23 cellular contexts compared by ENCODE assay signal in genomic region chr12:14308516-14308915, GRCh38.
"Had no signal": no experiment of that assay in that cellular context is flagged by ENCODE, and none has a peak within 500 bp of the region (broad histone marks: within the 10 kb centered on the region; RNA-seq: fewer than 3 reads in every experiment).

No MANE protein-coding gene starts in this region.

- H3K9me3 ChIP-seq: colonic mucosa, esophagus squamous epithelium, gastrocnemius medialis, lower lobe of right lung, mucosa of descending colon had no signal

- H3K27ac ChIP-seq: colonic mucosa, epithelial cell of prostate, esophagus squamous epithelium, gastrocnemius medialis, heart right ventricle, left lung, lower lobe of right lung had no signal

- H3K4me1 ChIP-seq: colonic mucosa, esophagus squamous epithelium, gastrocnemius medialis, left lung, lower lobe of right lung had no signal

- ATAC-seq: effector memory CD8-positive, alpha-beta T cell; esophagus mucosa; gastrocnemius medialis; heart right ventricle; left cardiac atrium; left lung; left ventricle myocardium superior; lower lobe of right lung; mucosa of descending colon had no signal

- H3K4me3 ChIP-seq: colonic mucosa, esophagus squamous epithelium, gastrocnemius medialis, heart right ventricle, left lung, lower lobe of right lung, mucosa of descending colon had no signal

- H3K36me3 ChIP-seq: colonic mucosa, esophagus squamous epithelium, gastrocnemius medialis, heart right ventricle, left lung, lower lobe of right lung had no signal

- H3K27me3 ChIP-seq: colonic mucosa, esophagus squamous epithelium, gastrocnemius medialis, heart right ventricle, left lung had no signal

- DNase-seq: colonic mucosa; cortex of kidney; effector CD8-positive, alpha-beta T cell; effector memory CD8-positive, alpha-beta T cell; endodermal cell; erythroblast; esophagus squamous epithelium; foreskin fibroblast; foreskin melanocyte; gastrocnemius medialis; glutamatergic neuron; head of caudate nucleus; heart right ventricle; hippocampal formation; left cardiac atrium; left lung; left ventricle myocardium superior; lower lobe of right lung; mesenchymal stem cell; mucosa of descending colon; naive B cell had no signal
